Comparison of ENCODE assay signal across 10 cellular contexts in genomic region chr7:155805826-155806095, GRCh38. TPM values are rescaled to one million over a fixed set of nuclear protein-coding genes. Genes with fewer than 3 reads are reported as not detected.
DNase-seq lines count a peak whose midpoint lies in the region; ATAC-seq, FAIRE-seq and TF ChIP-seq lines count a peak whose summit lies in the region.
"Had no signal": no experiment of that assay in that cellular context is flagged by ENCODE, and none has a peak within 500 bp of the region (broad histone marks: within the 10 kb centered on the region; RNA-seq: fewer than 3 reads in every experiment).

No MANE protein-coding gene starts in this region.

- H3K27ac ChIP-seq in left lung (peak overlapping the region; percentile 61 to 62), testis (no peak overlapping the region)

- 0% methylated on average over 10 of the region's 18 CpGs; no CpG with 5 or more reads in 1 of the 2 donors for WGBS in testis, 2 donors

- H3K4me3 ChIP-seq in bronchial epithelial cell (ENCODE audit: low read depth, low read length) (peak overlapping the region; percentile 29), left lung (peak overlapping the region; percentile 16 to 18), testis (peak overlapping the region; percentile 31 to 47)

- no peak for FAIRE-seq in bronchial epithelial cell (lab: Jason Lieb, UNC)
- FAIRE-seq: colon, small intestine had no signal

- no peak for TF ChIP-seq POLR2A in testis (IDR thresholded peaks at IDR 0.05)

- intact Hi-C loops in left lung (cut with DNase I) (loop anchor here in 1 of 2 donors (10.0 kb wide), 1 partner anchor 669 kb away; no protein-coding TSS in a partner anchor), testis (cut with DNase I; ENCODE audit: low total_unique reads) (no loop called here)

- DNase-seq in bronchial epithelial cell (ENCODE audit: low read depth) (no peak), left lung (no peak), testis (no peak), GM19240 (ENCODE audit: insufficient read length, low spot score) (no peak)
- DNase-seq in stimulated activated CD8-positive, alpha-beta memory T cell treated with anti-CD3 and anti-CD28 coated beads, Interleukin-4, amount 100 ng/mL, for 48 hours = no peak
- DNase-seq: small intestine, T-helper 9 cell had no signal

- H3K9me3 ChIP-seq in left lung (no peaks in the 10 kb centered on the region), testis (no peaks in the 10 kb centered on the region)

- peak; percentile 3 for ATAC-seq in HG03095 (IDR thresholded peaks at IDR 0.05; ENCODE audit: unreplicated experiment)
- no peak for ATAC-seq in left lung
- no peak for ATAC-seq in HG02623 (IDR thresholded peaks at IDR 0.05; ENCODE audit: unreplicated experiment)

- H3K27me3 ChIP-seq in bronchial epithelial cell (ENCODE audit: control insufficient read depth, insufficient read depth, low read length) = peaks cover 11% of the 10 kb centered on the region
- H3K27me3 ChIP-seq in left lung = peaks cover 87 to 100% of the 10 kb centered on the region in 2 donors
- H3K27me3 ChIP-seq in testis = no peaks in the 10 kb centered on the region

- TF ChIP-seq CTCF in bronchial epithelial cell (IDR thresholded peaks at IDR 0.05; ENCODE audit: insufficient read depth, low read length, severe bottlenecking) (no peak), left lung (IDR thresholded peaks at IDR 0.05) (no peak), testis (IDR thresholded peaks at IDR 0.05) (no peak)

- peaks cover 23 to 78% of the 10 kb centered on the region in 2 donors for H3K4me1 ChIP-seq in left lung
- H3K4me1 ChIP-seq in testis = peaks cover 25% of the 10 kb centered on the region

- H3K36me3 ChIP-seq in bronchial epithelial cell (ENCODE audit: control insufficient read depth, insufficient read depth, low read length) = no peaks in the 10 kb centered on the region
- H3K36me3 ChIP-seq in left lung = no peaks in the 10 kb centered on the region
- H3K36me3 ChIP-seq in testis (ENCODE audit: low read depth, missing control alignments) = no peaks in the 10 kb centered on the region

RNA-seq across cellular contexts. Expression of gene SHH, which starts 6.5 kb away (rescaled TPM):
- total RNA-seq in bronchial epithelial cell (0.13 TPM in 1 of 2 replicates, not detected in the other), left lung (1 to 10 TPM; 4.4 to 5.7 TPM), testis (under 1 TPM in 1 of 2 donors, not detected in 1; 0.06 TPM)
- polyA plus RNA-seq in testis (ENCODE audit: insufficient read depth, low read depth, low replicate concordance) = 1.0 TPM

Comparison
In these comparisons a context has a peak if more than half of its experiments do, and no peak if none do; other contexts are left out.
1. H3K27ac ChIP-seq: peak in left lung (2 of 2); none in testis (0 of 2).
2. Peak in every context shown above with its lines, with median percentiles within 50 percentile points of each other: H3K4me3 ChIP-seq.